ENCODE assay signal across 18 cellular contexts in genomic region chr13:108700421-108701170, GRCh38.
DNase-seq lines count a peak whose midpoint lies in the region; ATAC-seq and TF ChIP-seq lines count a peak whose summit lies in the region.
"Had no signal": no experiment of that assay in that cellular context is flagged by ENCODE, and none has a peak within 500 bp of the region (broad histone marks: within the 10 kb centered on the region; RNA-seq: fewer than 3 reads in every experiment).

No MANE protein-coding gene starts in this region.

- no peak overlapping the region for H3K4me3 Mint-ChIP-seq in endodermal cell
- H3K4me3 Mint-ChIP-seq: activated B cell treated with CpG ODN at 0.5 μM for 24 hours; naive thymus-derived CD8-positive, alpha-beta T cell had no signal

- peaks cover 11% of the 10 kb centered on the region for H3K9me3 ChIP-seq in endodermal cell (ENCODE audit: control insufficient read depth, low read length)
- H3K9me3 ChIP-seq: body of pancreas had no signal

- H3K27ac Mint-ChIP-seq in endodermal cell, result no peak overlapping the region
- H3K27ac Mint-ChIP-seq: activated B cell treated with CpG ODN at 0.5 μM for 24 hours; naive thymus-derived CD8-positive, alpha-beta T cell had no signal

- H3K36me3 Mint-ChIP-seq in endodermal cell (ENCODE audit: low read depth), result no peaks in the 10 kb centered on the region

- TF ChIP-seq CTCF in astrocyte of the cerebellum (IDR thresholded peaks at IDR 0.05; ENCODE audit: low read depth, low read length, missing control alignments) (no peak), kidney epithelial cell (IDR thresholded peaks at IDR 0.05; ENCODE audit: insufficient read depth, low read length, poor library complexity, severe bottlenecking) (no peak), endodermal cell (conservative IDR thresholded peaks at IDR 0.05) (no peak)

- no peaks in the 10 kb centered on the region for H3K27me3 Mint-ChIP-seq in endodermal cell (ENCODE audit: insufficient read depth)
- H3K27me3 Mint-ChIP-seq: activated B cell treated with CpG ODN at 0.5 μM for 24 hours had no signal

- H3K9me3 Mint-ChIP-seq in endodermal cell, result peaks cover 6% of the 10 kb centered on the region

- H3K4me3 ChIP-seq in astrocyte of the cerebellum (ENCODE audit: low read depth, low read length), result no peak overlapping the region
- H3K4me3 ChIP-seq in kidney epithelial cell (ENCODE audit: low read depth, low read length), result no peak overlapping the region
- no peak overlapping the region for H3K4me3 ChIP-seq in endodermal cell (ENCODE audit: low read length)
- H3K4me3 ChIP-seq: body of pancreas had no signal

- H3K4me1 ChIP-seq in endodermal cell (ENCODE audit: control insufficient read depth, insufficient read depth, low read length), result no peaks in the 10 kb centered on the region
- H3K4me1 ChIP-seq: body of pancreas had no signal

- H3K36me3 ChIP-seq in kidney epithelial cell (ENCODE audit: control insufficient read depth, insufficient read depth, low read length) (no peaks in the 10 kb centered on the region), endodermal cell (ENCODE audit: control insufficient read depth, insufficient read depth, low read length) (no peaks in the 10 kb centered on the region)

- ATAC-seq in HG03460 (IDR thresholded peaks at IDR 0.05; ENCODE audit: unreplicated experiment), result no peak
- ATAC-seq: body of pancreas; naive thymus-derived CD8-positive, alpha-beta T cell had no signal

- no peaks in the 10 kb centered on the region for H3K4me1 Mint-ChIP-seq in endodermal cell
- H3K4me1 Mint-ChIP-seq: activated B cell treated with CpG ODN at 0.5 μM for 24 hours; naive thymus-derived CD8-positive, alpha-beta T cell had no signal

- H3K9ac ChIP-seq in endodermal cell (ENCODE audit: extremely low read depth, low read length, poor library complexity, severe bottlenecking), result no peak overlapping the region

- H3K27ac ChIP-seq in endodermal cell (ENCODE audit: low read depth, low read length), result no peak overlapping the region
- H3K27ac ChIP-seq: body of pancreas had no signal

- in situ Hi-C loops in astrocyte of the cerebellum (cut with HindIII; ENCODE audit: low sequenced_read_pairs), result no loop called here

- no peaks in the 10 kb centered on the region for H3K27me3 ChIP-seq in kidney epithelial cell (ENCODE audit: control insufficient read depth, insufficient read depth, low read length)
- H3K27me3 ChIP-seq in endodermal cell (ENCODE audit: control insufficient read depth, insufficient read depth, low read length, poor library complexity, severe bottlenecking), result no peaks in the 10 kb centered on the region
- H3K27me3 ChIP-seq: body of pancreas had no signal

- 65 to 69% methylated on average over 4 to 9 of the region's 9 CpGs for WGBS in endodermal cell (ENCODE audit: insufficient coverage in 1 of 2, insufficient read length in 1 of 2), 2 experiments

- DNase-seq in COLO829 (ENCODE audit: low spot score) (peak; percentile 22), LHCN-M2 (ENCODE audit: low read depth) (peak; percentile 1), astrocyte of the cerebellum (ENCODE audit: low read depth) (peak; percentile 99), kidney epithelial cell (ENCODE audit: low read depth) (peak; percentile 28), NCI-H524 treated with DMSO at 0.1 percent for 48 hours (lab: John Stamatoyannopoulos, UW) (no peak), AG08396 (ENCODE audit: low spot score) (no peak), endodermal cell (no peak)
- DNase-seq: activated B cell treated with CpG ODN at 0.5 μM for 24 hours; activated gamma-delta T cell treated with Interleukin-2 at 50 U/mL for 16 hours; AML-193; body of pancreas; DMS153; foreskin melanocyte; KG1; naive thymus-derived CD8-positive, alpha-beta T cell; NCI-H146; NCI-H446 had no signal

Comparison
In these comparisons a context has a peak if more than half of its experiments do, and no peak if none do; other contexts are left out.
1. DNase-seq: peak in COLO829 (single experiment), LHCN-M2 (single experiment), astrocyte of the cerebellum (single experiment) and kidney epithelial cell (single experiment); none in NCI-H524 treated with DMSO at 0.1 percent for 48 hours (single experiment), AG08396 (single experiment) and endodermal cell (single experiment).